8 cellular contexts compared by ENCODE assay signal in genomic region chr3:113606539-113607218, GRCh38.
DNase-seq lines count a peak whose midpoint lies in the region; ATAC-seq and TF ChIP-seq lines count a peak whose summit lies in the region.

No MANE protein-coding gene starts in this region.

- DNase-seq in activated CD4-positive, alpha-beta T cell treated with anti-CD3 and anti-CD28 coated beads for 36 hours = peak; percentile 71
- no peak for DNase-seq in activated CD4-positive, alpha-beta T cell treated with anti-CD3 and anti-CD28 coated beads for 1 hour
- DNase-seq in activated CD4-positive, alpha-beta T cell treated with anti-CD3 and anti-CD28 coated beads, Interleukin-2, amount 50 U/mL, for 48 hours = peak; percentile 32 to 36
- DNase-seq in hypothalamus (lab: John Stamatoyannopoulos, UW) (no peak), ovary (no peak)

- H3K27ac ChIP-seq in neutrophil (peak overlapping the region; percentile 70), ovary (no peak overlapping the region), gastroesophageal sphincter (no peak overlapping the region)

- H3K27me3 ChIP-seq in neutrophil (no peaks in the 10 kb centered on the region), ovary (no peaks in the 10 kb centered on the region), gastroesophageal sphincter (no peaks in the 10 kb centered on the region)

- no peaks in the 10 kb centered on the region for H3K36me3 ChIP-seq in neutrophil
- no peaks in the 10 kb centered on the region for H3K36me3 ChIP-seq in ovary
- no peaks in the 10 kb centered on the region for H3K36me3 ChIP-seq in gastroesophageal sphincter

- CTCF ChIA-PET in activated CD4-positive, alpha-beta T cell treated with anti-CD3 and anti-CD28 coated beads for 36 hours (lab: Charles Lee) = interaction anchor here (1.0 to 1.3 kb wide), 2 partner anchors 72 to 113 kb away, joined by 3 to 4 read pairs; no protein-coding TSS in a partner anchor

- intact Hi-C loops in activated CD4-positive, alpha-beta T cell treated with anti-CD3 and anti-CD28 coated beads for 36 hours (cut with DNase I, micrococcal nuclease) = no loop called here
- intact Hi-C loops in ovary (cut with DNase I) = no loop called here

- POLR2A ChIA-PET in activated CD4-positive, alpha-beta T cell treated with anti-CD3 and anti-CD28 coated beads for 36 hours (lab: Charles Lee) = no interaction called here

- TF ChIP-seq EP300 in ovary (IDR thresholded peaks at IDR 0.05) (no peak), gastroesophageal sphincter (IDR thresholded peaks at IDR 0.05) (no peak)

- H3K9me3 ChIP-seq in neutrophil (no peaks in the 10 kb centered on the region), ovary (no peaks in the 10 kb centered on the region), gastroesophageal sphincter (no peaks in the 10 kb centered on the region)

- WGBS in ovary, 3 donors = 35 to 41% (median 38%) methylated on average over 8 of the region's 8 CpGs
- WGBS in gastroesophageal sphincter (ENCODE audit: low coverage in 1 of 2), 2 donors = 55 to 56% methylated on average over 6 to 8 of the region's 8 CpGs

- peaks cover 27% of the 10 kb centered on the region for H3K4me1 Mint-ChIP-seq in activated CD4-positive, alpha-beta T cell treated with anti-CD3 and anti-CD28 coated beads for 36 hours

- ATAC-seq in activated CD4-positive, alpha-beta T cell treated with anti-CD3 and anti-CD28 coated beads for 36 hours = peak; percentile 98
- ATAC-seq in HG03159 (IDR thresholded peaks at IDR 0.05; ENCODE audit: unreplicated experiment) (peak; percentile 99), gastroesophageal sphincter (no peak)

- peak overlapping the region; percentile 8 for H3K4me3 Mint-ChIP-seq in activated CD4-positive, alpha-beta T cell treated with anti-CD3 and anti-CD28 coated beads for 36 hours

- no peaks in the 10 kb centered on the region for H3K27me3 Mint-ChIP-seq in activated CD4-positive, alpha-beta T cell treated with anti-CD3 and anti-CD28 coated beads for 36 hours

- TF ChIP-seq CTCF in neutrophil (IDR thresholded peaks at IDR 0.05) = no peak
- no peak for TF ChIP-seq CTCF in ovary (IDR thresholded peaks at IDR 0.05)
- TF ChIP-seq CTCF in gastroesophageal sphincter (IDR thresholded peaks at IDR 0.05) = no peak

- peaks cover 38% of the 10 kb centered on the region for H3K36me3 Mint-ChIP-seq in activated CD4-positive, alpha-beta T cell treated with anti-CD3 and anti-CD28 coated beads for 36 hours (ENCODE audit: low read depth)

- H3K9me3 Mint-ChIP-seq in activated CD4-positive, alpha-beta T cell treated with anti-CD3 and anti-CD28 coated beads for 36 hours (ENCODE audit: low read depth) = no peaks in the 10 kb centered on the region

- peak overlapping the region in 1 of 2 experiments; percentile 6 for H3K4me3 ChIP-seq in neutrophil (ENCODE audit: low read depth in 1 of 2, low read length in 1 of 2)
- H3K4me3 ChIP-seq in ovary = no peak overlapping the region
- no peak overlapping the region for H3K4me3 ChIP-seq in gastroesophageal sphincter

- TF ChIP-seq POLR2A in ovary (IDR thresholded peaks at IDR 0.05) (no peak), gastroesophageal sphincter (IDR thresholded peaks at IDR 0.05) (no peak)

- H3K4me1 ChIP-seq in neutrophil (ENCODE audit: control insufficient read depth in 1 of 2, insufficient read depth in 1 of 2, low read depth in 1 of 2, low read length in 1 of 2) (peaks cover 26 to 36% of the 10 kb centered on the region in 2 experiments), ovary (ENCODE audit: insufficient read depth) (no peaks in the 10 kb centered on the region), gastroesophageal sphincter (no peaks in the 10 kb centered on the region)

- peak overlapping the region; percentile 75 for H3K27ac Mint-ChIP-seq in activated CD4-positive, alpha-beta T cell treated with anti-CD3 and anti-CD28 coated beads for 36 hours

Comparison
In these comparisons a context has a peak if more than half of its experiments do, and no peak if none do; other contexts are left out.
1. DNase-seq: peak in activated CD4-positive, alpha-beta T cell treated with anti-CD3 and anti-CD28 coated beads for 36 hours (single experiment) and activated CD4-positive, alpha-beta T cell treated with anti-CD3 and anti-CD28 coated beads, Interleukin-2, amount 50 U/mL, for 48 hours (2 of 2); none in activated CD4-positive, alpha-beta T cell treated with anti-CD3 and anti-CD28 coated beads for 1 hour (single experiment), hypothalamus (0 of 51) and ovary (0 of 5).